In the genomic region with DNA sequence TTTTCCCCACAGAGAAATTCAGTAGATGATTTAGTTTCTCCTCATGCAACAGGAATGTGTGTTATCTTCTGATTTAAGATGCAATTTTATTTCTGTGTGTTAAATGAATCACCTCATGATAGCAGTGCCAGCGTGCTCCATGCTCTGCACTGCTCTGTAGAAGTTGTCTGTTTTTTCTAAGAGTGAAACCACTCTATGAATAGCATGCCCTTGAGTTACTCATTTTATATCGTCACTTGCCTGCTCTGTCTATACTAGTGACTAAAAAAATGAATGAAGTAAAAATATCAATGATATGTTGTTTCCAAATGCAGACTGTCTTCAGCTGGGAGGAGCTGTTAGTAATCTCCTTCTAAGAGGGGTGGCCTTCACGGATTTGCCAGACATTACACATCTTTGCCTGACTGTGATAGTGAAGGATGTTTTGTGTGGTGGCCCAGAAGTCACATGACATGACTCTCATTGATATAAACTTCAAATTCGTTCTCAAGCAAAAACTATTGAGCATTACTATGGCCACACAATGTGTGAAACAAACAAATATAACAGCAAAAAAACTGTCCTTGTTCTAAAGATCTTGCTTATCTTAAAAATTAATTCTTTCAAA, we compare ENCODE assay signal across 1 cellular context.
TF ChIP-seq lines count a peak whose summit lies in the region.

No MANE protein-coding gene starts in this region.

TF ChIP-seq in SK-N-SH treated with all-trans-retinoic acid at 6 μM for 48 hours, 23 proteins besides CTCF, POLR2A, EP300 and RAD21 (continued from another document):
- TF ChIP-seq CSRNP3 (CRISPR knock-in tag; IDR thresholded peaks at IDR 0.05) = no peak
- no peak for TF ChIP-seq TCF4 (CRISPR knock-in tag; IDR thresholded peaks at IDR 0.05; ENCODE audit: borderline replicate concordance)
- TF ChIP-seq, protein P1, sequence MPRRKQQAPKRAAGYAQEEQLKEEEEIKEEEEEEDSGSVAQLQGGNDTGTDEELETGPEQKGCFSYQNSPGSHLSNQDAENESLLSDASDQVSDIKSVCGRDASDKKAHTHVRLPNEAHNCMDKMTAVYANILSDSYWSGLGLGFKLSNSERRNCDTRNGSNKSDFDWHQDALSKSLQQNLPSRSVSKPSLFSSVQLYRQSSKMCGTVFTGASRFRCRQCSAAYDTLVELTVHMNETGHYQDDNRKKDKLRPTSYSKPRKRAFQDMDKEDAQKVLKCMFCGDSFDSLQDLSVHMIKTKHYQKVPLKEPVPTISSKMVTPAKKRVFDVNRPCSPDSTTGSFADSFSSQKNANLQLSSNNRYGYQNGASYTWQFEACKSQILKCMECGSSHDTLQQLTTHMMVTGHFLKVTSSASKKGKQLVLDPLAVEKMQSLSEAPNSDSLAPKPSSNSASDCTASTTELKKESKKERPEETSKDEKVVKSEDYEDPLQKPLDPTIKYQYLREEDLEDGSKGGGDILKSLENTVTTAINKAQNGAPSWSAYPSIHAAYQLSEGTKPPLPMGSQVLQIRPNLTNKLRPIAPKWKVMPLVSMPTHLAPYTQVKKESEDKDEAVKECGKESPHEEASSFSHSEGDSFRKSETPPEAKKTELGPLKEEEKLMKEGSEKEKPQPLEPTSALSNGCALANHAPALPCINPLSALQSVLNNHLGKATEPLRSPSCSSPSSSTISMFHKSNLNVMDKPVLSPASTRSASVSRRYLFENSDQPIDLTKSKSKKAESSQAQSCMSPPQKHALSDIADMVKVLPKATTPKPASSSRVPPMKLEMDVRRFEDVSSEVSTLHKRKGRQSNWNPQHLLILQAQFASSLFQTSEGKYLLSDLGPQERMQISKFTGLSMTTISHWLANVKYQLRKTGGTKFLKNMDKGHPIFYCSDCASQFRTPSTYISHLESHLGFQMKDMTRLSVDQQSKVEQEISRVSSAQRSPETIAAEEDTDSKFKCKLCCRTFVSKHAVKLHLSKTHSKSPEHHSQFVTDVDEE (CRISPR knock-in tag; IDR thresholded peaks at IDR 0.05) = no peak
- no peak for TF ChIP-seq ZNF70 (CRISPR knock-in tag; IDR thresholded peaks at IDR 0.05)
- TF ChIP-seq PATZ1 (CRISPR knock-in tag; IDR thresholded peaks at IDR 0.05; ENCODE audit: borderline replicate concordance) = no peak
TF ChIP-seq in SK-N-SH treated with all-trans-retinoic acid at 6 μM for 48 hours: peak in this region for 0.
